Comparison of ENCODE assay signal across 1 cellular context in genomic region chr7:463362-464176, GRCh38.
TF ChIP-seq lines count a peak whose summit lies in the region.

No MANE protein-coding gene starts in this region.

TF ChIP-seq in WTC11, 78 proteins besides CTCF, POLR2A, EP300 and RAD21 (continued from another document):
- TF ChIP-seq, protein P1, sequence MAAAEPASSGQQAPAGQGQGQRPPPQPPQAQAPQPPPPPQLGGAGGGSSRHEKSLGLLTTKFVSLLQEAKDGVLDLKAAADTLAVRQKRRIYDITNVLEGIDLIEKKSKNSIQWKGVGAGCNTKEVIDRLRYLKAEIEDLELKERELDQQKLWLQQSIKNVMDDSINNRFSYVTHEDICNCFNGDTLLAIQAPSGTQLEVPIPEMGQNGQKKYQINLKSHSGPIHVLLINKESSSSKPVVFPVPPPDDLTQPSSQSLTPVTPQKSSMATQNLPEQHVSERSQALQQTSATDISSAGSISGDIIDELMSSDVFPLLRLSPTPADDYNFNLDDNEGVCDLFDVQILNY (CRISPR knock-in tag; IDR thresholded peaks at IDR 0.05), result no peak
- no peak for TF ChIP-seq NFATC4 (CRISPR knock-in tag; IDR thresholded peaks at IDR 0.05)
- TF ChIP-seq PRRX2 (CRISPR knock-in tag; IDR thresholded peaks at IDR 0.05), result no peak
- TF ChIP-seq, protein P2, sequence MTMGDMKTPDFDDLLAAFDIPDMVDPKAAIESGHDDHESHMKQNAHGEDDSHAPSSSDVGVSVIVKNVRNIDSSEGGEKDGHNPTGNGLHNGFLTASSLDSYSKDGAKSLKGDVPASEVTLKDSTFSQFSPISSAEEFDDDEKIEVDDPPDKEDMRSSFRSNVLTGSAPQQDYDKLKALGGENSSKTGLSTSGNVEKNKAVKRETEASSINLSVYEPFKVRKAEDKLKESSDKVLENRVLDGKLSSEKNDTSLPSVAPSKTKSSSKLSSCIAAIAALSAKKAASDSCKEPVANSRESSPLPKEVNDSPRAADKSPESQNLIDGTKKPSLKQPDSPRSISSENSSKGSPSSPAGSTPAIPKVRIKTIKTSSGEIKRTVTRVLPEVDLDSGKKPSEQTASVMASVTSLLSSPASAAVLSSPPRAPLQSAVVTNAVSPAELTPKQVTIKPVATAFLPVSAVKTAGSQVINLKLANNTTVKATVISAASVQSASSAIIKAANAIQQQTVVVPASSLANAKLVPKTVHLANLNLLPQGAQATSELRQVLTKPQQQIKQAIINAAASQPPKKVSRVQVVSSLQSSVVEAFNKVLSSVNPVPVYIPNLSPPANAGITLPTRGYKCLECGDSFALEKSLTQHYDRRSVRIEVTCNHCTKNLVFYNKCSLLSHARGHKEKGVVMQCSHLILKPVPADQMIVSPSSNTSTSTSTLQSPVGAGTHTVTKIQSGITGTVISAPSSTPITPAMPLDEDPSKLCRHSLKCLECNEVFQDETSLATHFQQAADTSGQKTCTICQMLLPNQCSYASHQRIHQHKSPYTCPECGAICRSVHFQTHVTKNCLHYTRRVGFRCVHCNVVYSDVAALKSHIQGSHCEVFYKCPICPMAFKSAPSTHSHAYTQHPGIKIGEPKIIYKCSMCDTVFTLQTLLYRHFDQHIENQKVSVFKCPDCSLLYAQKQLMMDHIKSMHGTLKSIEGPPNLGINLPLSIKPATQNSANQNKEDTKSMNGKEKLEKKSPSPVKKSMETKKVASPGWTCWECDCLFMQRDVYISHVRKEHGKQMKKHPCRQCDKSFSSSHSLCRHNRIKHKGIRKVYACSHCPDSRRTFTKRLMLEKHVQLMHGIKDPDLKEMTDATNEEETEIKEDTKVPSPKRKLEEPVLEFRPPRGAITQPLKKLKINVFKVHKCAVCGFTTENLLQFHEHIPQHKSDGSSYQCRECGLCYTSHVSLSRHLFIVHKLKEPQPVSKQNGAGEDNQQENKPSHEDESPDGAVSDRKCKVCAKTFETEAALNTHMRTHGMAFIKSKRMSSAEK (CRISPR knock-in tag; IDR thresholded peaks at IDR 0.05; ENCODE audit: borderline replicate concordance), result no peak
- TF ChIP-seq ESRRA (CRISPR knock-in tag; IDR thresholded peaks at IDR 0.05; ENCODE audit: borderline replicate concordance), result no peak
- TF ChIP-seq TEAD4 (CRISPR knock-in tag; IDR thresholded peaks at IDR 0.05), result no peak
- TF ChIP-seq SOX15 (CRISPR knock-in tag; IDR thresholded peaks at IDR 0.05), result no peak
TF ChIP-seq in WTC11: peak in this region for 0.
